In the genomic region with DNA sequence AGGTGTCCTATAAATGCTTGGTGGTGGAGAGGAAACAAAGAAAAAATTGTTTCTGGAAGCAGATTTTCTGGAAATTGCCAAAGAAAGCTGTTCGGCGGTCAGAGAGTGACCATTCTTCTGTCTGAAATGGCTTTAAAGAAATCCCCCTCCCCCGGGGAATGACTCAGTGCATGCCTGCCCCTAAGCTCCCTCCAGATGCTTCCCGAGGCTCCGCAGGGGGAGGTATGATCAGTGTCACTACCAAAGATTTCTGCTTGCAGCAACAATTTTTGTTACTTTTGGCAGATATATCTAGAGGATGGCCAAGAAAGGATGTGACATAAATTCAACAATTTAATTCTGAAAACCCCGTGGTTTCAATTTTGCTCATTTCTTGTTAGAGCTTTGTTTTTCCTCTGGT, we compare ENCODE assay signal across 9 cellular contexts.
DNase-seq lines count a peak whose midpoint lies in the region; ATAC-seq and TF ChIP-seq lines count a peak whose summit lies in the region.
"Had no signal": no experiment of that assay in that cellular context is flagged by ENCODE, and none has a peak within 500 bp of the region (broad histone marks: within the 10 kb centered on the region; RNA-seq: fewer than 3 reads in every experiment).

No MANE protein-coding gene starts in this region.

- WGBS in SK-N-SH (ENCODE audit: low lambda C conversion rate), result 18% methylated on average over 5 of the region's 6 CpGs
- WGBS in aorta, 2 donors, result 5 to 7% methylated on average over 6 of the region's 6 CpGs

- CTCF ChIA-PET in SK-N-SH (lab: Yijun Ruan, JAX), result interaction anchor here (1.4 kb wide), 1 partner anchor 9 kb away, joined by 3 read pairs; no protein-coding TSS in a partner anchor

- H3K4me3 Mint-ChIP-seq in activated T-cell treated with anti-CD3 and anti-CD28 coated beads, Interleukin-2, amount 50 U/mL, for 24 hours, result no peak overlapping the region
- H3K4me3 Mint-ChIP-seq: activated naive CD4-positive, alpha-beta T cell treated with anti-CD3 and anti-CD28 coated beads, Interleukin-2, amount 50 U/mL, for 24 hours had no signal

- no peaks in the 10 kb centered on the region for H3K79me2 ChIP-seq in SK-N-SH (ENCODE audit: insufficient read depth)

- peak overlapping the region; percentile 47; the same call in 1 of the 2 replicates for H3K9ac ChIP-seq in SK-N-SH

- peak; percentile 93 for ATAC-seq in aorta (ENCODE audit: low FRiP score)

- POLR2A ChIA-PET in SK-N-SH (lab: Yijun Ruan, JAX), result no interaction called here

- H3K9me3 Mint-ChIP-seq in activated T-cell treated with anti-CD3 and anti-CD28 coated beads, Interleukin-2, amount 50 U/mL, for 24 hours, result no peaks in the 10 kb centered on the region
- H3K9me3 Mint-ChIP-seq: activated naive CD4-positive, alpha-beta T cell treated with anti-CD3 and anti-CD28 coated beads, Interleukin-2, amount 50 U/mL, for 24 hours had no signal

- no peaks in the 10 kb centered on the region for H3K36me3 Mint-ChIP-seq in activated T-cell treated with anti-CD3 and anti-CD28 coated beads, Interleukin-2, amount 50 U/mL, for 24 hours (ENCODE audit: low read depth)
- H3K36me3 Mint-ChIP-seq: activated naive CD4-positive, alpha-beta T cell treated with anti-CD3 and anti-CD28 coated beads, Interleukin-2, amount 50 U/mL, for 24 hours had no signal

- DNase-seq in SK-N-SH, result peak; percentile 14
- DNase-seq in fibroblast of pulmonary artery (ENCODE audit: low read depth), result peak; percentile 95
- DNase-seq in mucosa of gallbladder (ENCODE audit: low spot score), result peak; percentile 55
- DNase-seq in aorta, result peak; percentile 90 to 91
- DNase-seq in Kasumi-1 (lab: John Stamatoyannopoulos, UW), result no peak
- no peak for DNase-seq in NCI-H526 (lab: John Stamatoyannopoulos, UW)
- DNase-seq in activated T-cell treated with anti-CD3 and anti-CD28 coated beads, Interleukin-2, amount 50 U/mL, for 24 hours, result no peak
- DNase-seq: NCI-H1105 treated with DMSO at 0.1 percent for 48 hours had no signal

- H3K9me3 ChIP-seq in SK-N-SH (0 out of 2 replicates have a peak, but pooled peaks cover 6% of the 10 kb centered on the region), aorta (ENCODE audit: control insufficient read depth, low read length) (no peaks in the 10 kb centered on the region)

- peaks cover 22% of the 10 kb centered on the region for H3F3A ChIP-seq in SK-N-SH (replicated peaks; ENCODE audit: insufficient read depth)

- peak overlapping the region; percentile 58 for H3K4me2 ChIP-seq in SK-N-SH

- peaks cover 12% of the 10 kb centered on the region for H3K27me3 Mint-ChIP-seq in activated T-cell treated with anti-CD3 and anti-CD28 coated beads, Interleukin-2, amount 50 U/mL, for 24 hours

- H3K27ac ChIP-seq in SK-N-SH (ENCODE audit: low read depth in 2 of 2, low read length in 1 of 2) (peak overlapping the region; percentile 88 to 96), aorta (ENCODE audit: low read depth in 1 of 2, low read length in 2 of 2) (peak overlapping the region; percentile 70 to 89)

- H4K20me1 ChIP-seq in SK-N-SH (ENCODE audit: insufficient read depth), result no peaks in the 10 kb centered on the region

- no peaks in the 10 kb centered on the region for H3K9me2 ChIP-seq in SK-N-SH

- peaks cover 2 to 9% of the 10 kb centered on the region in 2 experiments; a peak in 2 of 4 replicates for H3K4me1 ChIP-seq in SK-N-SH (ENCODE audit: control insufficient read depth in 1 of 2, insufficient read depth in 2 of 2, low read depth in 1 of 2, low read length in 1 of 2)
- peaks cover 10 to 11% of the 10 kb centered on the region in 2 donors for H3K4me1 ChIP-seq in aorta (ENCODE audit: control insufficient read depth in 1 of 2, insufficient read depth in 2 of 2, low read length in 2 of 2)

- TF ChIP-seq CTCF in SK-N-SH (IDR thresholded peaks at IDR 0.05) (no peak), fibroblast of pulmonary artery (IDR thresholded peaks at IDR 0.05; ENCODE audit: low read length, missing control alignments) (no peak)

- H3K4me1 Mint-ChIP-seq in activated T-cell treated with anti-CD3 and anti-CD28 coated beads, Interleukin-2, amount 50 U/mL, for 24 hours (ENCODE audit: low read depth), result no peaks in the 10 kb centered on the region
- H3K4me1 Mint-ChIP-seq: activated naive CD4-positive, alpha-beta T cell treated with anti-CD3 and anti-CD28 coated beads, Interleukin-2, amount 50 U/mL, for 24 hours had no signal

- H2AFZ ChIP-seq in SK-N-SH (ENCODE audit: low read depth), result peak overlapping the region; percentile 54

- no peak overlapping the region for H3K27ac Mint-ChIP-seq in activated T-cell treated with anti-CD3 and anti-CD28 coated beads, Interleukin-2, amount 50 U/mL, for 24 hours
- H3K27ac Mint-ChIP-seq: activated naive CD4-positive, alpha-beta T cell treated with anti-CD3 and anti-CD28 coated beads, Interleukin-2, amount 50 U/mL, for 24 hours had no signal

- H3K27me3 ChIP-seq in SK-N-SH (ENCODE audit: insufficient read depth), result no peaks in the 10 kb centered on the region
- no peaks in the 10 kb centered on the region for H3K27me3 ChIP-seq in aorta (ENCODE audit: control insufficient read depth in 1 of 2, insufficient read depth in 2 of 2, low read length in 1 of 2)

- H3K4me3 ChIP-seq in SK-N-SH (ENCODE audit: low read depth in 2 of 2, low read length in 1 of 2) (peak overlapping the region in 1 of 2 experiments; percentile 13; a peak in 1 of 4 replicates), fibroblast of pulmonary artery (replicated peaks; ENCODE audit: low read depth, low read length) (peak overlapping the region; percentile 11), aorta (ENCODE audit: low read length in 2 of 2) (no peak overlapping the region)

- intact Hi-C loops in aorta (cut with DNase I), result loop anchor here (5.0 kb wide), 1 partner anchor 52 kb away; no protein-coding TSS in a partner anchor

- H3K36me3 ChIP-seq in SK-N-SH (replicated peaks in 1 of 2; ENCODE audit: control insufficient read depth in 1 of 2, insufficient read depth in 2 of 2, low read length in 1 of 2) (no peaks in the 10 kb centered on the region), aorta (ENCODE audit: control insufficient read depth in 1 of 2, insufficient read depth in 2 of 2, low read length in 1 of 2) (no peaks in the 10 kb centered on the region)

- 0 out of 2 replicates have a peak, but pooled peaks have one; percentile 3 for TF ChIP-seq RAD21 in SK-N-SH (IDR thresholded peaks at IDR 0.05; ENCODE audit: low read length)

- TF ChIP-seq EP300 in SK-N-SH (IDR thresholded peaks at IDR 0.05; ENCODE audit: borderline replicate concordance in 1 of 2, low read depth in 1 of 2, low read length in 1 of 2), result peak; percentile 71 to 92

TF ChIP-seq in SK-N-SH, 30 proteins besides CTCF, POLR2A, EP300 and RAD21 (continues in another document):
- TF ChIP-seq TCF12 (IDR thresholded peaks at IDR 0.05), result peak; percentile 94
- peak; percentile 72; the same call in 1 of the 2 replicates for TF ChIP-seq TEAD4 (IDR thresholded peaks at IDR 0.05; ENCODE audit: borderline replicate concordance, insufficient read depth)
- TF ChIP-seq RCOR1 (IDR thresholded peaks at IDR 0.05; ENCODE audit: low read length), result no peak
- TF ChIP-seq, protein P1, sequence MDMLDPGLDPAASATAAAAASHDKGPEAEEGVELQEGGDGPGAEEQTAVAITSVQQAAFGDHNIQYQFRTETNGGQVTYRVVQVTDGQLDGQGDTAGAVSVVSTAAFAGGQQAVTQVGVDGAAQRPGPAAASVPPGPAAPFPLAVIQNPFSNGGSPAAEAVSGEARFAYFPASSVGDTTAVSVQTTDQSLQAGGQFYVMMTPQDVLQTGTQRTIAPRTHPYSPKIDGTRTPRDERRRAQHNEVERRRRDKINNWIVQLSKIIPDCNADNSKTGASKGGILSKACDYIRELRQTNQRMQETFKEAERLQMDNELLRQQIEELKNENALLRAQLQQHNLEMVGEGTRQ (IDR thresholded peaks at IDR 0.05; ENCODE audit: borderline replicate concordance, low read depth, low read length), result no peak
- peak; percentile 92 for TF ChIP-seq FOSL2 (IDR thresholded peaks at IDR 0.05; ENCODE audit: borderline replicate concordance, low read depth)
- peak; percentile 49; the same call in 1 of the 2 replicates for TF ChIP-seq MEF2A (IDR thresholded peaks at IDR 0.05; ENCODE audit: borderline replicate concordance, low read depth)
- TF ChIP-seq JUND (IDR thresholded peaks at IDR 0.05), result peak; percentile 88
- no peak for TF ChIP-seq SMC3 (IDR thresholded peaks at IDR 0.05; ENCODE audit: low read depth, low read length)
- TF ChIP-seq, protein P2, sequence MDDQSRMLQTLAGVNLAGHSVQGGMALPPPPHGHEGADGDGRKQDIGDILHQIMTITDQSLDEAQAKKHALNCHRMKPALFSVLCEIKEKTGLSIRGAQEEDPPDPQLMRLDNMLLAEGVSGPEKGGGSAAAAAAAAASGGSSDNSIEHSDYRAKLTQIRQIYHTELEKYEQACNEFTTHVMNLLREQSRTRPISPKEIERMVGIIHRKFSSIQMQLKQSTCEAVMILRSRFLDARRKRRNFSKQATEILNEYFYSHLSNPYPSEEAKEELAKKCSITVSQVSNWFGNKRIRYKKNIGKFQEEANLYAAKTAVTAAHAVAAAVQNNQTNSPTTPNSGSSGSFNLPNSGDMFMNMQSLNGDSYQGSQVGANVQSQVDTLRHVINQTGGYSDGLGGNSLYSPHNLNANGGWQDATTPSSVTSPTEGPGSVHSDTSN (IDR thresholded peaks at IDR 0.05), result peak; percentile 88
- TF ChIP-seq ELF1 (IDR thresholded peaks at IDR 0.05), result no peak
- TF ChIP-seq EZH2phosphoT487 (IDR thresholded peaks at IDR 0.05; ENCODE audit: borderline replicate concordance, low read depth), result no peak
- peak; percentile 77 for TF ChIP-seq FOXM1 (IDR thresholded peaks at IDR 0.05; ENCODE audit: low read depth)
- TF ChIP-seq YY1 (IDR thresholded peaks at IDR 0.05; ENCODE audit: low read depth), result 0 out of 2 replicates have a peak, but pooled peaks have one; percentile 3
- TF ChIP-seq, protein P3, sequence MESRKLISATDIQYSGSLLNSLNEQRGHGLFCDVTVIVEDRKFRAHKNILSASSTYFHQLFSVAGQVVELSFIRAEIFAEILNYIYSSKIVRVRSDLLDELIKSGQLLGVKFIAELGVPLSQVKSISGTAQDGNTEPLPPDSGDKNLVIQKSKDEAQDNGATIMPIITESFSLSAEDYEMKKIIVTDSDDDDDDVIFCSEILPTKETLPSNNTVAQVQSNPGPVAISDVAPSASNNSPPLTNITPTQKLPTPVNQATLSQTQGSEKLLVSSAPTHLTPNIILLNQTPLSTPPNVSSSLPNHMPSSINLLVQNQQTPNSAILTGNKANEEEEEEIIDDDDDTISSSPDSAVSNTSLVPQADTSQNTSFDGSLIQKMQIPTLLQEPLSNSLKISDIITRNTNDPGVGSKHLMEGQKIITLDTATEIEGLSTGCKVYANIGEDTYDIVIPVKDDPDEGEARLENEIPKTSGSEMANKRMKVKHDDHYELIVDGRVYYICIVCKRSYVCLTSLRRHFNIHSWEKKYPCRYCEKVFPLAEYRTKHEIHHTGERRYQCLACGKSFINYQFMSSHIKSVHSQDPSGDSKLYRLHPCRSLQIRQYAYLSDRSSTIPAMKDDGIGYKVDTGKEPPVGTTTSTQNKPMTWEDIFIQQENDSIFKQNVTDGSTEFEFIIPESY (IDR thresholded peaks at IDR 0.05; ENCODE audit: borderline replicate concordance, low read depth), result 0 out of 2 replicates have a peak, but pooled peaks have one; percentile 23

Comparison
In these comparisons a context has a peak if more than half of its experiments do, and no peak if none do; other contexts are left out.
1. DNase-seq: peak in SK-N-SH (single experiment), fibroblast of pulmonary artery (single experiment), mucosa of gallbladder (single experiment) and aorta (2 of 2); none in Kasumi-1 (0 of 2), NCI-H526 (0 of 2) and activated T-cell treated with anti-CD3 and anti-CD28 coated beads, Interleukin-2, amount 50 U/mL, for 24 hours (single experiment).